ENCODE assay signal across 9 cellular contexts in the genomic region with DNA sequence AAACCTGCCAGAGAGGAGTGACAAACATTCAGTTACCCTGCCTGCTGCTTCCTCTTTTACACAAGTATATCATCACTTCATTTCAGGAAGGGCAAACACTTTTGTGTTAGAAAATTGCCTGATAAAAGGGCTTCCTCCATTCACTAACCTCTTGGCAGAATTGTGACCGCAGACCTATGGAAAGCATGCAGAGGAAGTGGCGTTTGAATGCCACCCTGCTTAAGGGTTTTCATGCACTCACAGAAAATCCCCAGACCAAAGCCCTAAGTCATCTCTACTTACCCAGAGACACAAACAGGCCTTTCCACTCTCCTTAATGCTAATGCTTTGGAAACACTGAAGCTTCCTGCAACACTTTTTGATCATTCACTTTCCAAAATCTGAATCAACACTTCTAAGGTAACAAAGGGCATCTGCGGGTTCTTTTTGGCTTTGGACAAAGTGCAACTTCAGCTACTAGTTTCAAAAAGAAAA. TPM values are rescaled to one million over a fixed set of nuclear protein-coding genes. Genes with fewer than 3 reads are reported as not detected.
DNase-seq lines count a peak whose midpoint lies in the region; ATAC-seq and TF ChIP-seq lines count a peak whose summit lies in the region.
"Had no signal": no experiment of that assay in that cellular context is flagged by ENCODE, and none has a peak within 500 bp of the region (broad histone marks: within the 10 kb centered on the region; RNA-seq: fewer than 3 reads in every experiment).

No MANE protein-coding gene starts in this region.

- no peak overlapping the region for H4K8ac ChIP-seq in H9 (replicated peaks; ENCODE audit: insufficient read length, low read depth, low read length)

- POLR2A ChIA-PET in T-cell (lab: Charles Lee): no interaction called here

- H3K27me3 ChIP-seq in H9 (ENCODE audit: insufficient read depth, low read length) (no peaks in the 10 kb centered on the region), breast epithelium (no peaks in the 10 kb centered on the region)

- H3K14ac ChIP-seq in H9 (ENCODE audit: insufficient read depth, low read length): no peak overlapping the region

- H3K27ac ChIP-seq in H9 (ENCODE audit: insufficient read length, low read depth, low read length): no peak overlapping the region
- H3K27ac ChIP-seq in breast epithelium: peak overlapping the region in 1 of 2 donors; percentile 54

- TF ChIP-seq CTCF in H9 (conservative IDR thresholded peaks at IDR 0.05) (no peak), breast epithelium (IDR thresholded peaks at IDR 0.05) (no peak)

- H4K91ac ChIP-seq in H9 (ENCODE audit: insufficient read length, low read depth, low read length): no peak overlapping the region

- no peak overlapping the region for H3K56ac ChIP-seq in H9 (ENCODE audit: insufficient read length, low read depth, low read length)

- no peak overlapping the region for H3K4me3 ChIP-seq in breast epithelium
- H3K4me3 ChIP-seq: mucosa of descending colon had no signal

- intact Hi-C loops in breast epithelium (cut with DNase I; ENCODE audit: low total_unique reads): no loop called here

- H2BK20ac ChIP-seq in H9 (ENCODE audit: low read depth, low read length, poor library complexity, severe bottlenecking): no peak overlapping the region

- H2BK5ac ChIP-seq in H9 (ENCODE audit: insufficient read length, low read length): no peak overlapping the region

- no peaks in the 10 kb centered on the region for H3K36me3 Mint-ChIP-seq in H9 (ENCODE audit: insufficient read depth in 1 of 3, low read depth in 3 of 3)
- H3K36me3 Mint-ChIP-seq in T-cell: no peaks in the 10 kb centered on the region

- no peaks in the 10 kb centered on the region for H4K20me1 ChIP-seq in H9 (ENCODE audit: control insufficient read depth, insufficient read depth, insufficient read length)

- peak overlapping the region in 1 of 3 experiments; percentile 39; a peak in 1 of 7 replicates for H3K27ac Mint-ChIP-seq in H9
- peak overlapping the region; percentile 27 to 41 for H3K27ac Mint-ChIP-seq in T-cell

- H3K4ac ChIP-seq in H9 (ENCODE audit: low read depth, low read length): no peak overlapping the region

- no CpG with 5 or more reads among the region's 3 CpGs for WGBS in H9 (ENCODE audit: extremely low coverage, insufficient read length, low lambda C conversion rate)

- H2BK15ac ChIP-seq in H9 (ENCODE audit: low read depth, low read length): no peak overlapping the region

- H2BK12ac ChIP-seq in H9 (ENCODE audit: insufficient read length, low read depth, low read length): no peak overlapping the region

- no peak overlapping the region for H3T11ph ChIP-seq in H9 (ENCODE audit: low read length)

- H3K4me3 Mint-ChIP-seq in H9 (no peak overlapping the region), T-cell (peak overlapping the region in 1 of 3 donors; percentile 16)

- no peak overlapping the region for H3K18ac ChIP-seq in H9 (ENCODE audit: insufficient read length, low read depth, low read length)

- H2AK5ac ChIP-seq in H9 (ENCODE audit: insufficient read length, low read length): no peak overlapping the region

- H3K9ac ChIP-seq in H9 (ENCODE audit: extremely low read depth, insufficient read length, low read length): peak overlapping the region; percentile 10

- no peak overlapping the region for H4K5ac ChIP-seq in H9 (ENCODE audit: insufficient read length, low read depth, low read length)

- no peaks in the 10 kb centered on the region; the same call in 1 of the 2 replicates for H3K27me3 Mint-ChIP-seq in H9 (ENCODE audit: low read depth)
- peaks cover 4 to 5% of the 10 kb centered on the region in 2 donors for H3K27me3 Mint-ChIP-seq in T-cell

- H3K9me3 ChIP-seq in H9 (ENCODE audit: control insufficient read depth, low read depth, low read length) (no peaks in the 10 kb centered on the region), breast epithelium (no peaks in the 10 kb centered on the region)
- H3K9me3 ChIP-seq: mucosa of descending colon had no signal

- no peaks in the 10 kb centered on the region for H3K9me3 Mint-ChIP-seq in H9
- H3K9me3 Mint-ChIP-seq in T-cell: no peaks in the 10 kb centered on the region

- H3K79me1 ChIP-seq in H9 (ENCODE audit: insufficient read depth, low read depth, low read length, poor library complexity, severe bottlenecking): no peaks in the 10 kb centered on the region

- no peak overlapping the region for H2AFZ ChIP-seq in H9 (ENCODE audit: low read length)

- H3K23me2 ChIP-seq in H9 (ENCODE audit: insufficient read length, low read depth, low read length, poor library complexity, severe bottlenecking): no peaks in the 10 kb centered on the region

- DNase-seq in GF-D8 (lab: John Stamatoyannopoulos, UW): peak; percentile 98
- no peak for DNase-seq in H9
- DNase-seq in T-cell: peak in 5 of 34 experiments; percentile 3 to 29 (median 10)
- DNase-seq in lung microvascular endothelial cell (ENCODE audit: low read depth in 2 of 2): peak; percentile 60 to 91
- no peak for DNase-seq in NCI-H128 (lab: John Stamatoyannopoulos, UW; ENCODE audit: unreplicated experiment)
- DNase-seq in breast epithelium (ENCODE audit: low spot score in 2 of 2): no peak
- DNase-seq: mucosa of descending colon had no signal

- H3K36me3 ChIP-seq in breast epithelium: no peaks in the 10 kb centered on the region

- H3K4me2 ChIP-seq in H9 (ENCODE audit: insufficient read depth, insufficient read length, low read length): no peak overlapping the region

- H2BK120ac ChIP-seq in H9 (ENCODE audit: low read depth, low read length, poor library complexity, severe bottlenecking): no peak overlapping the region

- H3K23ac ChIP-seq in H9 (ENCODE audit: insufficient read length, low read depth, low read length): no peak overlapping the region

- H3K79me2 ChIP-seq in H9 (ENCODE audit: insufficient read depth, low read length): no peaks in the 10 kb centered on the region

- CTCF ChIA-PET in T-cell (lab: Charles Lee): no interaction called here

- H3K4me1 Mint-ChIP-seq in H9 (peaks cover 13 to 15% of the 10 kb centered on the region in 2 experiments), T-cell (peaks cover 13 to 32% (median 16%) of the 10 kb centered on the region in 3 donors)

- ATAC-seq in T-cell (replicated peaks in 1 of 4) (peak; percentile 23 to 86 (median 56)), GM18517 (IDR thresholded peaks at IDR 0.05; ENCODE audit: unreplicated experiment) (no peak), GM21717 (IDR thresholded peaks at IDR 0.05; ENCODE audit: unreplicated experiment) (no peak)
- ATAC-seq: mucosa of descending colon had no signal

- H3K4me1 ChIP-seq in H9 (ENCODE audit: insufficient read depth, low read length) (no peaks in the 10 kb centered on the region), breast epithelium (no peaks in the 10 kb centered on the region)

- no peak for TF ChIP-seq POLR2A in breast epithelium (IDR thresholded peaks at IDR 0.05)

RNA-seq across cellular contexts. Expression of gene RALGAPA2, which starts 22.1 kb away (rescaled TPM):
- total RNA-seq in H9 (2021): 14.9 and 16.6 TPM in 2 replicates
- 10 to 100 TPM; 28.0 to 36.1 (median 31.7) TPM for total RNA-seq in T-cell
- 20.9 and 43.1 TPM in 2 replicates for total RNA-seq in lung microvascular endothelial cell
- total RNA-seq in breast epithelium: 10 to 100 TPM; 34.6 to 74.1 (median 46.0) TPM

Comparison
In these comparisons a context has a peak if more than half of its experiments do, and no peak if none do; other contexts are left out.
1. DNase-seq: peak in GF-D8 (single experiment) and lung microvascular endothelial cell (2 of 2); none in H9 (single experiment), NCI-H128 (single experiment) and breast epithelium (0 of 2).
2. ATAC-seq: peak in T-cell (4 of 4); none in GM18517 (single experiment) and GM21717 (single experiment).